8 cellular contexts compared by ENCODE assay signal in genomic region chr19:48719263-48720171, GRCh38. TPM values are rescaled to one million over a fixed set of nuclear protein-coding genes. Genes with fewer than 3 reads are reported as not detected.
DNase-seq lines count a peak whose midpoint lies in the region; ATAC-seq, FAIRE-seq and TF ChIP-seq lines count a peak whose summit lies in the region.

TSS of gene MAMSTR (minus strand) at chr19:48719725. CDS start at chr19:48719031, 694 bp downstream.

- peak within 1 kb of the TSS; percentile 90 for H3K27ac ChIP-seq in astrocyte (ENCODE audit: low read depth, low read length)
- peak within 1 kb of the TSS in 2 of 3 donors; percentile 33 to 62 for H3K27ac ChIP-seq in right lobe of liver
- peak within 1 kb of the TSS; percentile 88 to 96 (median 92) for H3K27ac ChIP-seq in tibial nerve

- H3K27ac Mint-ChIP-seq in activated CD8-positive, alpha-beta memory T cell treated with anti-CD3 and anti-CD28 coated beads, Interleukin-2, amount 10 ng/mL, durations not matched to agents 7 days and 5 days: peak within 1 kb of the TSS; percentile 98
- H3K27ac Mint-ChIP-seq in astrocyte (ENCODE audit: unreplicated experiment): peak within 1 kb of the TSS; percentile 87

- FAIRE-seq in astrocyte (lab: Jason Lieb, UNC): no peak

- H3K4me2 ChIP-seq in astrocyte (ENCODE audit: low read length): peak within 1 kb of the TSS; percentile 86

- peak within 1 kb of the TSS; percentile 95 for H3K4me3 Mint-ChIP-seq in activated CD8-positive, alpha-beta memory T cell treated with anti-CD3 and anti-CD28 coated beads, Interleukin-2, amount 10 ng/mL, durations not matched to agents 7 days and 5 days
- H3K4me3 Mint-ChIP-seq in astrocyte (ENCODE audit: unreplicated experiment): peak within 1 kb of the TSS; percentile 88

- TF ChIP-seq EP300 in tibial nerve (IDR thresholded peaks at IDR 0.05): no peak

- no peaks in the 10 kb centered on the region for H3K27me3 Mint-ChIP-seq in activated CD8-positive, alpha-beta memory T cell treated with anti-CD3 and anti-CD28 coated beads, Interleukin-2, amount 10 ng/mL, durations not matched to agents 7 days and 5 days
- H3K27me3 Mint-ChIP-seq in astrocyte (ENCODE audit: low read depth, unreplicated experiment): no peaks in the 10 kb centered on the region

- TF ChIP-seq POLR2A in right lobe of liver (IDR thresholded peaks at IDR 0.05) (no peak), tibial nerve (IDR thresholded peaks at IDR 0.05) (no peak)

- no peaks in the 10 kb centered on the region for H3K9me3 Mint-ChIP-seq in activated CD8-positive, alpha-beta memory T cell treated with anti-CD3 and anti-CD28 coated beads, Interleukin-2, amount 10 ng/mL, durations not matched to agents 7 days and 5 days (ENCODE audit: low read depth)
- no peaks in the 10 kb centered on the region for H3K9me3 Mint-ChIP-seq in astrocyte (ENCODE audit: unreplicated experiment)

- H3K4me3 ChIP-seq in astrocyte (ENCODE audit: insufficient read depth, low read depth, low read length) (peak within 1 kb of the TSS; percentile 72), right lobe of liver (peak within 1 kb of the TSS in 2 of 3 donors; percentile 59 to 63), tibial nerve (peak within 1 kb of the TSS in 3 of 4 donors; percentile 55 to 63 (median 63))

- H3K79me2 ChIP-seq in astrocyte (ENCODE audit: insufficient read depth, low read length): no peaks in the 10 kb centered on the region

- peaks cover 14% of the 10 kb centered on the region for H3K4me1 Mint-ChIP-seq in activated CD8-positive, alpha-beta memory T cell treated with anti-CD3 and anti-CD28 coated beads, Interleukin-2, amount 10 ng/mL, durations not matched to agents 7 days and 5 days
- H3K4me1 Mint-ChIP-seq in astrocyte (ENCODE audit: low read depth, unreplicated experiment): peaks cover 3% of the 10 kb centered on the region

- intact Hi-C loops in right lobe of liver (cut with DNase I): no loop called here

- peaks cover 18% of the 10 kb centered on the region for H3K4me1 ChIP-seq in astrocyte (ENCODE audit: insufficient read depth, low read length)
- H3K4me1 ChIP-seq in right lobe of liver: peaks cover 0 to 3% (median 0%) of the 10 kb centered on the region in 4 donors
- peaks cover 0 to 75% (median 43%) of the 10 kb centered on the region in 4 donors for H3K4me1 ChIP-seq in tibial nerve

- H3K36me3 ChIP-seq in astrocyte (ENCODE audit: insufficient read depth, low read length): no peaks in the 10 kb centered on the region
- no peaks in the 10 kb centered on the region for H3K36me3 ChIP-seq in right lobe of liver
- H3K36me3 ChIP-seq in tibial nerve: no peaks in the 10 kb centered on the region

- TF ChIP-seq CTCF in astrocyte (IDR thresholded peaks at IDR 0.05; ENCODE audit: insufficient read depth, low read depth, low read length) (no peak), right lobe of liver (IDR thresholded peaks at IDR 0.05) (no peak), tibial nerve (IDR thresholded peaks at IDR 0.05) (no peak)

- peak within 1 kb of the TSS; percentile 94 for H2AFZ ChIP-seq in astrocyte (ENCODE audit: low read depth, low read length)

- no peaks in the 10 kb centered on the region for H4K20me1 ChIP-seq in astrocyte (ENCODE audit: insufficient read depth, low read length)

- H3K9ac ChIP-seq in astrocyte (ENCODE audit: low read length): no peak within 1 kb of the TSS

- CTCF ChIA-PET in activated CD8-positive, alpha-beta memory T cell treated with anti-CD3 and anti-CD28 coated beads, Interleukin-2, amount 10 ng/mL, durations not matched to agents 7 days and 5 days (lab: Charles Lee): no interaction called here

- DNase-seq in activated CD8-positive, alpha-beta memory T cell treated with anti-CD3 and anti-CD28 coated beads, Interleukin-2, amount 10 ng/mL, durations not matched to agents 7 days and 5 days: no peak
- DNase-seq in activated CD8-positive, alpha-beta memory T cell treated with anti-CD3 and anti-CD28 coated beads, Interleukin-2, amount 50 U/mL, for 4 hours: no peak
- DNase-seq in astrocyte (ENCODE audit: low read depth): no peak
- no peak for DNase-seq in right lobe of liver
- DNase-seq in tibial nerve (ENCODE audit: low spot score in 2 of 2): no peak
- no peak for DNase-seq in epidermal melanocyte (ENCODE audit: insufficient read length, low spot score)
- DNase-seq in activated CD4-positive, CD25-positive, alpha-beta regulatory T cell treated with anti-CD3 and anti-CD28 coated beads, Interleukin-2, amount 50 U/mL, for 72 hours: no peak
- no peak for DNase-seq in NCI-H2227 (lab: John Stamatoyannopoulos, UW; ENCODE audit: unreplicated experiment)

- ATAC-seq in activated CD8-positive, alpha-beta memory T cell treated with anti-CD3 and anti-CD28 coated beads, Interleukin-2, amount 10 ng/mL, durations not matched to agents 7 days and 5 days: no peak
- ATAC-seq in right lobe of liver: no peak

- H3K9me3 ChIP-seq in astrocyte (ENCODE audit: insufficient read depth, low read depth, low read length) (no peaks in the 10 kb centered on the region), right lobe of liver (no peaks in the 10 kb centered on the region), tibial nerve (no peaks in the 10 kb centered on the region)

- WGBS in right lobe of liver (ENCODE audit: insufficient coverage, low coverage, low lambda C conversion rate, missing lambda C conversion rate): 85% methylated on average over 12 of the region's 33 CpGs
- WGBS in tibial nerve, 2 donors: 76 to 79% methylated on average over 27 to 33 of the region's 33 CpGs

- no peaks in the 10 kb centered on the region for H3K27me3 ChIP-seq in astrocyte (ENCODE audit: insufficient read depth, low read length)
- no peaks in the 10 kb centered on the region for H3K27me3 ChIP-seq in right lobe of liver
- no peaks in the 10 kb centered on the region for H3K27me3 ChIP-seq in tibial nerve

- H3K36me3 Mint-ChIP-seq in activated CD8-positive, alpha-beta memory T cell treated with anti-CD3 and anti-CD28 coated beads, Interleukin-2, amount 10 ng/mL, durations not matched to agents 7 days and 5 days: no peaks in the 10 kb centered on the region
- H3K36me3 Mint-ChIP-seq in astrocyte (ENCODE audit: low read depth, unreplicated experiment): no peaks in the 10 kb centered on the region

RNA-seq across cellular contexts. Expression of gene MAMSTR, which starts in this region (rescaled TPM):
- total RNA-seq in activated CD8-positive, alpha-beta memory T cell treated with anti-CD3 and anti-CD28 coated beads, Interleukin-2, amount 10 ng/mL, durations not matched to agents 7 days and 5 days: 1 to 10 TPM; 1.0 to 1.1 TPM
- total RNA-seq in astrocyte: 0.55 and 0.57 TPM in 2 replicates
- total RNA-seq in right lobe of liver: under 1 TPM in 5 of 6 experiments, not detected in 1; 0.22 to 0.37 (median 0.24) TPM
- 1 to 10 TPM; 2.7 to 7.2 (median 5.9) TPM for total RNA-seq in tibial nerve
